ENCODE assay signal across 9 cellular contexts in the genomic region with DNA sequence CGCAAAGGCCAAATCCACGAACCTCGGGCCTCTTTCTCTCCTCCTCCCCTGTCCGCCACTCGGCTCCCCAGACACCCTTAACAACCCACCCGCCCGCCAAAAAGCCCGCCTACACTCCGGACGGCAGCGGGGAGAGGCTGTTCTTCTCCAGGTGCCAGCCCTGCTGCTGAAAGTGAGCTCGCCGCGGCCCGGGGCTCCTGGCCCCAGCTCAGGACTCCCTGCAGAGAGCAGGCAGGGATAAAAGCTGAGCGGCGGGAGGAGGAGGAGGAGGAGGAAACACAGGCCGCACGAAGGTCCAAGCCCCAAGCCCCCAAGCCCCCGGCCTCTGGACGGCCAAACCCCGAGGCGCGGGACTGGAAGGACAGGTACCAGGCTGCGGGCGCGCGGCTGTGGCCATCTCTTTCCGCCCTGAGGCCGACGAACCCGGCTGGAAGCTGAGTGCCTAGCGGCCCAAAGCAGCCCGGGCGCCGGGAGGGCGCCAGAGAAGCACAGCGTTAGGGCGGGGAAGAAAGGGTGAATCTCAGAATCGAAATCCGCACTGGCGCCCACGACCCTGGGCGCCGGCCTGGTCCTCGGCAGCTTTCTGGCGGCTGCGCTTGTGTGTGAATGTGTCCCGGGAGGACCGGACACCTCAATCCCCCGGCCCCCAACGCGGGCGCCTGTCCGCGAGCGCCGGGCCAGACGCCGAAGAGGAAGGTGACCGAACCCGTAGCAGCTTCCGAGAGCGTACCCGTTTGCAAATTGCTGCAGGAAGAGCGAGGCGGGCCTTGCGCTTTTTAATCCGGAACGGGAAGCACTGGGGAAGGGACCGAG. TPM values are rescaled to one million over a fixed set of nuclear protein-coding genes. Genes with fewer than 3 reads are reported as not detected.
DNase-seq lines count a peak whose midpoint lies in the region; ATAC-seq, FAIRE-seq and TF ChIP-seq lines count a peak whose summit lies in the region.
"Had no signal": no experiment of that assay in that cellular context is flagged by ENCODE, and none has a peak within 500 bp of the region (broad histone marks: within the 10 kb centered on the region; RNA-seq: fewer than 3 reads in every experiment).

No MANE protein-coding gene starts in this region.

- peaks cover 0 to 53% (median 17%) of the 10 kb centered on the region in 4 donors for H3K4me1 ChIP-seq in Peyer's patch
- peaks cover 14 to 66% (median 35%) of the 10 kb centered on the region in 4 experiments for H3K4me1 ChIP-seq in H1 (replicated peaks in 1 of 4; ENCODE audit: control insufficient read depth in 3 of 4, insufficient read depth in 4 of 4, low read length in 3 of 4)

- no peak for TF ChIP-seq EP300 in H1 (IDR thresholded peaks at IDR 0.05; ENCODE audit: borderline replicate concordance in 1 of 2, low read depth in 2 of 2, low read length in 2 of 2)

- no peak overlapping the region for H2BK20ac ChIP-seq in H1 (ENCODE audit: low read length)

- DNase-seq in GM12865 (ENCODE audit: low read depth) (peak; percentile 41), Peyer's patch (no peak), H1 (ENCODE audit: low read depth in 1 of 2, low spot score in 2 of 2) (peak in 1 of 2 experiments; percentile 85), NAMALWA (ENCODE audit: low spot score) (no peak), T-helper 9 cell (no peak)
- peak in 5 of 10 donors; percentile 17 to 69 (median 50) for DNase-seq in naive thymus-derived CD8-positive, alpha-beta T cell
- DNase-seq in NK-92 treated with Interleukin-12 subunit alpha and Interleukin-12 subunit beta, amount 100 ng/mL, for 24 hours (lab: John Stamatoyannopoulos, UW): no peak
- no peak for DNase-seq in activated effector memory CD4-positive, alpha-beta T cell treated with anti-CD3 and anti-CD28 coated beads, Interleukin-2, amount 50 U/mL, for 16 hours

- no peaks in the 10 kb centered on the region for H3K36me3 ChIP-seq in Peyer's patch
- no peaks in the 10 kb centered on the region for H3K36me3 ChIP-seq in H1 (ENCODE audit: control insufficient read depth in 2 of 4, insufficient read depth in 4 of 4, low read length in 3 of 4)

- TF ChIP-seq CTCF in GM12865 (IDR thresholded peaks at IDR 0.05; ENCODE audit: insufficient read depth, low read depth, low read length, missing control alignments) (no peak), Peyer's patch (IDR thresholded peaks at IDR 0.05) (no peak), H1 (IDR thresholded peaks at IDR 0.05; ENCODE audit: control extremely low read depth in 1 of 3, insufficient read depth in 1 of 3, low read depth in 1 of 3, low read length in 3 of 3) (no peak)

- H3K79me2 ChIP-seq in H1 (ENCODE audit: control insufficient read depth in 1 of 2, insufficient read depth in 2 of 2, low read length in 2 of 2): no peaks in the 10 kb centered on the region

- no peak for TF ChIP-seq POLR2A in Peyer's patch (IDR thresholded peaks at IDR 0.05)
- no peak for TF ChIP-seq POLR2A in H1 (IDR thresholded peaks at IDR 0.05; ENCODE audit: control extremely low read depth in 1 of 2, low read depth in 2 of 2, low read length in 2 of 2)

- peaks cover 0 to 85% of the 10 kb centered on the region in 2 donors for H3K27me3 ChIP-seq in Peyer's patch
- peaks cover 70 to 98% (median 94%) of the 10 kb centered on the region in 4 experiments for H3K27me3 ChIP-seq in H1 (replicated peaks in 1 of 4; ENCODE audit: control insufficient read depth in 3 of 4, extremely low read depth in 1 of 4, insufficient read depth in 3 of 4, low read length in 3 of 4)

- POLR2A ChIA-PET in H1 (lab: Charles Lee; ENCODE audit: partially characterized antibody): interaction anchor here (0.7 to 2.6 kb wide), 3 partner anchors 9 to 542 kb away, joined by 3 to 8 read pairs (median 3); no protein-coding TSS in a partner anchor
- POLR2A ChIA-PET in naive thymus-derived CD8-positive, alpha-beta T cell (lab: Charles Lee): interaction anchor here (1.0 to 1.5 kb wide), 2 partner anchors 9 to 19 kb away, joined by 3 read pairs; no protein-coding TSS in a partner anchor

- H3K4me3 Mint-ChIP-seq in naive thymus-derived CD8-positive, alpha-beta T cell: peak overlapping the region; percentile 71 to 87 (median 82)

- H3K23me2 ChIP-seq in H1 (ENCODE audit: low read depth, low read length): peaks cover 32% of the 10 kb centered on the region

- no peak overlapping the region for H4K5ac ChIP-seq in H1 (ENCODE audit: insufficient read length, low read depth, low read length)

- H3K4me1 Mint-ChIP-seq in naive thymus-derived CD8-positive, alpha-beta T cell: peaks cover 41 to 91% (median 71%) of the 10 kb centered on the region in 4 donors

- 3% methylated on average over 38 of the region's 71 CpGs; no CpG with 5 or more reads in 1 of the 2 experiments for WGBS in H1 (ENCODE audit: extremely low coverage in 1 of 2, insufficient coverage in 1 of 2, insufficient read length in 1 of 2, insufficient replicate concordance in 2 of 2, low coverage in 1 of 2, low lambda C conversion rate in 2 of 2, missing lambda C conversion rate in 1 of 2), 2 experiments

- CTCF ChIA-PET in H1 (lab: Charles Lee; ENCODE audit: partially characterized antibody): interaction anchor here (1.0 to 4.4 kb wide), 2 partner anchors 10 to 581 kb away, joined by 3 to 27 read pairs; no protein-coding TSS in a partner anchor

- H2AFZ ChIP-seq in H1 (ENCODE audit: low read length): 0 out of 2 replicates have a peak overlapping the region, but pooled peaks have one; percentile 1

- peak overlapping the region; percentile 2 for H3K4me3 ChIP-seq in GM12865 (ENCODE audit: low read depth, low read length)
- H3K4me3 ChIP-seq in Peyer's patch: peak overlapping the region; percentile 3 to 41 (median 22)
- peak overlapping the region; percentile 36 to 68 (median 50) for H3K4me3 ChIP-seq in H1 (ENCODE audit: extremely low read depth in 1 of 4, insufficient read depth in 2 of 4, low read depth in 3 of 4, low read length in 4 of 4)

- TF ChIP-seq RAD21 in H1 (IDR thresholded peaks at IDR 0.05 in 1 of 2, conservative IDR thresholded peaks at IDR 0.05 in 1 of 2; ENCODE audit: low read depth in 2 of 2, low read length in 2 of 2): no peak

- H4K8ac ChIP-seq in H1 (ENCODE audit: extremely low read depth, insufficient read depth, low read length): no peak overlapping the region

- H2BK12ac ChIP-seq in H1 (ENCODE audit: low read depth, low read length): no peak overlapping the region

- no peak overlapping the region for H4K91ac ChIP-seq in H1 (replicated peaks; ENCODE audit: insufficient read length, low read length)

- peaks cover 13 to 24% of the 10 kb centered on the region in 2 experiments for H4K20me1 ChIP-seq in H1 (replicated peaks in 1 of 2; ENCODE audit: control insufficient read depth in 1 of 2, insufficient read depth in 2 of 2, low read length in 2 of 2)

- no peak overlapping the region for H3K9ac ChIP-seq in H1 (replicated peaks in 1 of 4; ENCODE audit: extremely low read depth in 1 of 4, low read depth in 3 of 4, low read length in 3 of 4)

- H3K36me3 Mint-ChIP-seq in naive thymus-derived CD8-positive, alpha-beta T cell: peaks cover 3 to 37% (median 12%) of the 10 kb centered on the region in 3 donors

- peak in 1 of 2 donors; percentile 25 for ATAC-seq in naive thymus-derived CD8-positive, alpha-beta T cell

- H2BK5ac ChIP-seq in H1 (ENCODE audit: low read depth, low read length): no peak overlapping the region

- no peak overlapping the region for H2AK5ac ChIP-seq in H1 (ENCODE audit: low read depth, low read length)

- H3K79me1 ChIP-seq in H1 (ENCODE audit: low read depth, low read length): no peaks in the 10 kb centered on the region

- peaks cover 2 to 33% (median 12%) of the 10 kb centered on the region in 9 donors for H3K9me3 Mint-ChIP-seq in naive thymus-derived CD8-positive, alpha-beta T cell

- H3K4ac ChIP-seq in H1 (replicated peaks; ENCODE audit: insufficient read length, low read depth, low read length): no peak overlapping the region

- peak overlapping the region in 2 of 4 donors; percentile 13 to 31 for H3K27ac ChIP-seq in Peyer's patch
- no peak overlapping the region for H3K27ac ChIP-seq in H1 (ENCODE audit: low read depth, low read length)

- no peak overlapping the region for H2BK15ac ChIP-seq in H1 (ENCODE audit: low read length)

- H3K18ac ChIP-seq in H1 (ENCODE audit: extremely low read depth, low read length): peak overlapping the region; percentile 38

- H3K27ac Mint-ChIP-seq in naive thymus-derived CD8-positive, alpha-beta T cell: peak overlapping the region in 4 of 10 donors; percentile 46 to 89 (median 70)

- peaks cover 0 to 51% (median 0%) of the 10 kb centered on the region in 4 donors for H3K9me3 ChIP-seq in Peyer's patch
- no peaks in the 10 kb centered on the region for H3K9me3 ChIP-seq in H1 (ENCODE audit: insufficient read depth in 2 of 2, low read depth in 1 of 2, low read length in 1 of 2)

- H3K27me3 Mint-ChIP-seq in naive thymus-derived CD8-positive, alpha-beta T cell: peaks cover 55 to 98% (median 76%) of the 10 kb centered on the region in 5 donors

- no peak overlapping the region for H3K56ac ChIP-seq in H1 (replicated peaks; ENCODE audit: insufficient read length, low read depth, low read length)

- H3K14ac ChIP-seq in H1 (ENCODE audit: insufficient read length): no peak overlapping the region

- no peak overlapping the region for H3K23ac ChIP-seq in H1 (ENCODE audit: insufficient read length)

- H2BK120ac ChIP-seq in H1 (replicated peaks; ENCODE audit: low read depth, low read length): no peak overlapping the region

- FAIRE-seq in H1 (lab: Jason Lieb, UNC): no peak
- FAIRE-seq: islet of Langerhans had no signal

- peak overlapping the region; percentile 94 to 97 for H3K4me2 ChIP-seq in H1 (ENCODE audit: insufficient read depth in 1 of 2, low read depth in 2 of 2, low read length in 2 of 2)

TF ChIP-seq in H1, 55 proteins besides CTCF, POLR2A, EP300 and RAD21 (continues in another document):
- TF ChIP-seq EZH2 (IDR thresholded peaks at IDR 0.05; ENCODE audit: low read depth, low read length, severe bottlenecking) (peak; percentile 72), TAF7 (optimal IDR thresholded peaks at IDR 0.05; ENCODE audit: borderline replicate concordance, low read depth, low read length) (no peak), SUZ12 (IDR thresholded peaks at IDR 0.05; ENCODE audit: low read length) (peak; percentile 72), RBBP5 (IDR thresholded peaks at IDR 0.05; ENCODE audit: borderline replicate concordance, low read depth, low read length) (peak; percentile 2; the same call in 1 of the 2 replicates)

RNA-seq across cellular contexts. Expression of a gene that starts 3.2 kb away (rescaled TPM):
- total RNA-seq in Peyer's patch: 1 to 10 TPM in 2 of 4 donors, not detected in 2; 1.4 to 2.8 TPM
- total RNA-seq in H1 (2021; fragmentation: NEBNext Ultra II Directional; extraction: Animal tissue kit (Norgen Biotek cat#: 25700)): 0.26 TPM in 1 of 2 replicates, not detected in the other
- polyA plus RNA-seq in H1 (2011; rRNA removed): 0.06 and 0.11 TPM in 2 replicates
- 0.10 TPM for polyA plus RNA-seq in H1 (2011; cell fraction: cytosol; rRNA removed)
- polyA plus RNA-seq in H1 (2011; cell fraction: nucleus; rRNA removed): not detected
- polyA plus RNA-seq in H1 (2012, experiment 1 of 2): 0.19 to 0.25 TPM in 2 of 4 replicates, not detected in the others
- polyA plus RNA-seq in H1 (2012, experiment 2 of 2): not detected
- 0.26 TPM for polyA plus RNA-seq in H1 (2013, experiment 1 of 2)
- 0.28 TPM for polyA plus RNA-seq in H1 (2013, experiment 2 of 2)
- not detected in 2 replicates for polyA minus RNA-seq in H1 (2011; rRNA and poly(A)+ RNA removed)
- polyA minus RNA-seq in H1 (2011; cell fraction: cytosol; rRNA and poly(A)+ RNA removed): not detected
- polyA minus RNA-seq in H1 (2011; cell fraction: nucleus; rRNA and poly(A)+ RNA removed): not detected
- under 1 TPM in 1 of 2 experiments, not detected in 1; 0.65 TPM for total RNA-seq in naive thymus-derived CD8-positive, alpha-beta T cell
- under 1 TPM in 2 of 3 donors, not detected in 1; 0.11 to 0.13 TPM for polyA plus RNA-seq in naive thymus-derived CD8-positive, alpha-beta T cell
